8 cellular contexts compared by ENCODE assay signal in genomic region chr17:38557836-38558750, GRCh38. TPM values are rescaled to one million over a fixed set of nuclear protein-coding genes. Genes with fewer than 3 reads are reported as not detected.
DNase-seq lines count a peak whose midpoint lies in the region; ATAC-seq, FAIRE-seq and TF ChIP-seq lines count a peak whose summit lies in the region.

No MANE protein-coding gene starts in this region.

- H3K4me1 ChIP-seq in keratinocyte (ENCODE audit: control insufficient read depth, extremely low read depth, insufficient read depth, low read length) = peaks cover 42% of the 10 kb centered on the region

- peaks cover 3% of the 10 kb centered on the region for H3K9me1 ChIP-seq in keratinocyte (ENCODE audit: control insufficient read depth, extremely low read depth, insufficient read depth, low read length)

- peaks cover 31% of the 10 kb centered on the region for H3K27me3 ChIP-seq in keratinocyte (ENCODE audit: control insufficient read depth, extremely low read depth, insufficient read depth, low read length)

- ATAC-seq in HG03378 (IDR thresholded peaks at IDR 0.05; ENCODE audit: unreplicated experiment) (peak; percentile 49), GM19463 (IDR thresholded peaks at IDR 0.05; ENCODE audit: unreplicated experiment) (no peak)

- H3K4me3 ChIP-seq in keratinocyte (ENCODE audit: control insufficient read depth in 2 of 3, extremely low read depth in 1 of 3, insufficient read depth in 2 of 3, low read depth in 1 of 3, low read length in 3 of 3) = peak overlapping the region; percentile 36 to 84 (median 71)

- no peaks in the 10 kb centered on the region for H3K79me2 ChIP-seq in keratinocyte (ENCODE audit: control insufficient read depth, insufficient read depth, low read length)

- DNase-seq in GM18507 (ENCODE audit: extremely low spot score, insufficient read length, low read depth) = peak; percentile 91
- DNase-seq in NCI-H446 treated with DMSO at 0.1 percent for 48 hours (lab: John Stamatoyannopoulos, UW) = peak; percentile 93
- peak; percentile 83 for DNase-seq in activated CD4-positive, alpha-beta T cell treated with anti-CD3 and anti-CD28 coated beads for 1 hour
- peak; percentile 40 to 72 for DNase-seq in cerebellar nuclear complex (lab: John Stamatoyannopoulos, UW)
- peak; percentile 78 for DNase-seq in keratinocyte (ENCODE audit: low read depth, low spot score)
- DNase-seq in stimulated activated CD4-positive, alpha-beta T cell treated with anti-CD3 and anti-CD28 coated beads, Interleukin-12 subunit alpha, Interleukin-12 subunit beta, amount 100 ng/mL, for 24 hours (ENCODE audit: low read depth in 2 of 2) = peak; percentile 77 to 85

- H2AFZ ChIP-seq in keratinocyte (ENCODE audit: control insufficient read depth, low read length) = peak overlapping the region; percentile 96

- peak overlapping the region; percentile 82 for H3K27ac ChIP-seq in keratinocyte (ENCODE audit: control insufficient read depth, insufficient read depth, low read length)

- H3K9ac ChIP-seq in keratinocyte (ENCODE audit: control insufficient read depth, extremely low read depth, insufficient read depth, low read length) = peak overlapping the region; percentile 85

- H3K36me3 ChIP-seq in keratinocyte (ENCODE audit: control insufficient read depth in 2 of 2, extremely low read depth in 1 of 2, insufficient read depth in 2 of 2, low read length in 2 of 2) = no peaks in the 10 kb centered on the region

- FAIRE-seq in GM18507 (lab: Jason Lieb, UNC) = no peak
- FAIRE-seq in keratinocyte (lab: Jason Lieb, UNC) = no peak

- peak; percentile 72 to 97 (median 94) for TF ChIP-seq CTCF in keratinocyte (optimal IDR thresholded peaks at IDR 0.05 in 1 of 3, IDR thresholded peaks at IDR 0.05 in 1 of 3, conservative IDR thresholded peaks at IDR 0.05 in 1 of 3; ENCODE audit: extremely low read depth in 1 of 3, insufficient read depth in 2 of 3, low read length in 3 of 3)

- H4K20me1 ChIP-seq in keratinocyte (ENCODE audit: control insufficient read depth, extremely low read depth, insufficient read depth, low read length) = no peaks in the 10 kb centered on the region

- dilution Hi-C loops in keratinocyte (cut with MboI; ENCODE audit: extremely low pct_ligation_motif_present, low sequenced_read_pairs) = no loop called here

- no peaks in the 10 kb centered on the region for H3K9me3 ChIP-seq in keratinocyte (ENCODE audit: control insufficient read depth, low read depth, low read length)

- peak overlapping the region; percentile 99 for H3K4me2 ChIP-seq in keratinocyte (ENCODE audit: control insufficient read depth, extremely low read depth, insufficient read depth, low read depth, low read length)

RNA-seq across cellular contexts. Expression of gene SRCIN1, which starts 47.7 kb away (rescaled TPM):
- polyA plus RNA-seq in keratinocyte = 0.31 to 0.41 TPM (median 0.37 TPM) in 3 replicates
- polyA plus RNA-seq in keratinocyte (2011; ENCODE audit: low read depth) = 0.56 TPM
- 0.15 and 0.23 TPM in 2 replicates for polyA plus RNA-seq in keratinocyte (2011; cell fraction: cytosol; rRNA removed)
- polyA plus RNA-seq in keratinocyte (2011; cell fraction: nucleus; rRNA removed) = 2.5 and 4.5 TPM in 2 replicates
- polyA plus RNA-seq in keratinocyte (2012; ENCODE audit: low replicate concordance) = 0.75 and 0.77 TPM in 2 replicates
- polyA minus RNA-seq in keratinocyte = 0.10 to 0.33 TPM (median 0.16 TPM) in 3 replicates
- polyA minus RNA-seq in keratinocyte (2011; cell fraction: cytosol; rRNA and poly(A)+ RNA removed) = 1.3 TPM
- polyA minus RNA-seq in keratinocyte (2011; cell fraction: nucleus; rRNA and poly(A)+ RNA removed) = 0.23 and 0.95 TPM in 2 replicates
